Comparison of ENCODE assay signal across 14 cellular contexts in the genomic region with DNA sequence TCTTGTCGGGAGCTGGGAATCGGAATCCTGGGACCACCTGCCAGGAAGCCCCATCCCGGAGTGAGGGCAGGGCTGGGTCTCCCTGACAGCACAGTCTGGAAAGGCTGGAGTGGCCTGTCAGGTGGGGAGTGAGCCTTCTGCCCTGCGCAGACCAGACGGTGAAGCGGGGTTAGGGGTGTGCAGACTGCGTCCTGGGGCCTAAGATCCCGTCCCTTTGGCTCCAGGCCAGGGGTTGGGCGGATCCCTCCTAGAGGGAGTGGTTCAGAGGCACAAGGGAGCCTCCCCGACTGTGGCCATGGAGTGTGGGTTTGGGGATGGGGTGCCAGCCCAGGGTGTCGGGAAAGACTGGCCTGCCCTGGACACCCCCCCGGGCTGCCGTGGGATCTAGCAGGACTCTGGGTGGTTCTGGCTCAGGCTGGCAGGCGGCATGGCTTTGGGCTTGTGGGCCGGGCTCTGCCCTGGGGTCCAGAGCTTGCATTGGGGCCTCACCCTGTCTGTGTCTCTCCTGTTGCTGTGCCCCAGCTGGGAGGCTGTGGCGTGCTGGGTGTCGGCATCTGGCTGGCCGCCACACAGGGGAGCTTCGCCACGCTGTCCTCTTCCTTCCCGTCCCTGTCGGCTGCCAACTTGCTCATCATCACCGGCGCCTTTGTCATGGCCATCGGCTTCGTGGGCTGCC. TPM values are rescaled to one million over a fixed set of nuclear protein-coding genes. Genes with fewer than 3 reads are reported as not detected.
DNase-seq lines count a peak whose midpoint lies in the region; ATAC-seq, FAIRE-seq and TF ChIP-seq lines count a peak whose summit lies in the region.
"Had no signal": no experiment of that assay in that cellular context is flagged by ENCODE, and none has a peak within 500 bp of the region (broad histone marks: within the 10 kb centered on the region; RNA-seq: fewer than 3 reads in every experiment).

No MANE protein-coding gene starts in this region.

- no peak overlapping the region for H3K23ac ChIP-seq in H1 (ENCODE audit: insufficient read length)

- H4K8ac ChIP-seq in H1 (ENCODE audit: extremely low read depth, insufficient read depth, low read length): no peak overlapping the region; the same call in 1 of the 2 replicates

- no peak overlapping the region for H2BK20ac ChIP-seq in H1 (ENCODE audit: low read length)

- in situ Hi-C loops in GM13977 (cut with MboI; ENCODE audit: low pct_unique_long_range_greater_than_20kb, low sequenced_read_pairs, unreplicated experiment): no loop called here

- H3K23me2 ChIP-seq in H1 (ENCODE audit: low read depth, low read length): no peaks in the 10 kb centered on the region

- H3K27me3 ChIP-seq in DND-41 (ENCODE audit: insufficient read depth, low read length, poor library complexity): no peaks in the 10 kb centered on the region
- peaks cover 0 to 2% (median 0%) of the 10 kb centered on the region in 4 experiments; a peak in 1 of 7 replicates for H3K27me3 ChIP-seq in H1 (replicated peaks in 1 of 4; ENCODE audit: control insufficient read depth in 3 of 4, extremely low read depth in 1 of 4, insufficient read depth in 3 of 4, low read length in 3 of 4)
- no peaks in the 10 kb centered on the region for H3K27me3 ChIP-seq in lower lobe of right lung (ENCODE audit: low read depth)
- H3K27me3 ChIP-seq: heart left ventricle had no signal

- H3K36me3 ChIP-seq in DND-41 (ENCODE audit: insufficient read depth, low read length) (no peaks in the 10 kb centered on the region), H1 (ENCODE audit: control insufficient read depth in 2 of 4, insufficient read depth in 4 of 4, low read length in 3 of 4) (peaks cover 0 to 4% (median 0%) of the 10 kb centered on the region in 4 experiments; a peak in 3 of 8 replicates), lower lobe of right lung (peaks cover 53% of the 10 kb centered on the region)

- H3K4me2 ChIP-seq in DND-41 (ENCODE audit: insufficient read depth, low read length) (no peak overlapping the region), H1 (ENCODE audit: insufficient read depth in 1 of 2, low read depth in 2 of 2, low read length in 2 of 2) (0 out of 4 replicates have a peak overlapping the region, but pooled peaks have one; percentile 11 to 24)

- H4K91ac ChIP-seq in H1 (replicated peaks; ENCODE audit: insufficient read length, low read length): no peak overlapping the region

- ATAC-seq in DND-41 (ENCODE audit: insufficient read depth, low read depth) (peak; percentile 2; the same call in 1 of the 3 replicates), HG03039 (IDR thresholded peaks at IDR 0.05; ENCODE audit: unreplicated experiment) (no peak), lower lobe of right lung (no peak)
- ATAC-seq: heart left ventricle, T-cell had no signal

- POLR2A ChIA-PET in H1 (lab: Charles Lee; ENCODE audit: partially characterized antibody): interaction anchor here (1.2 to 13.8 kb wide), 6 partner anchors 9 to 43 kb away, joined by 4 to 234 read pairs (median 11); partner anchors contain the start of genes CD151, POLR2L and TSPAN4

- H3K36me3 Mint-ChIP-seq in nephron progenitor cell (ENCODE audit: low read depth): no peaks in the 10 kb centered on the region
- H3K36me3 Mint-ChIP-seq: T-cell had no signal

- peaks cover 43% of the 10 kb centered on the region for H3K4me1 Mint-ChIP-seq in nephron progenitor cell
- H3K4me1 Mint-ChIP-seq: activated CD4-positive, alpha-beta T cell treated with anti-CD3 and anti-CD28 coated beads, Interleukin-2, amount 10 ng/mL, durations not matched to agents 24 days and 14 days; T-cell had no signal

- H2BK120ac ChIP-seq in H1 (replicated peaks; ENCODE audit: low read depth, low read length): no peak overlapping the region

- H3K4ac ChIP-seq in H1 (replicated peaks; ENCODE audit: insufficient read length, low read depth, low read length): no peak overlapping the region

- TF ChIP-seq CTCF in DND-41 (IDR thresholded peaks at IDR 0.05; ENCODE audit: borderline replicate concordance, extremely low read depth, low read length, poor library complexity, severe bottlenecking): no peak
- TF ChIP-seq CTCF in H1 (IDR thresholded peaks at IDR 0.05; ENCODE audit: control extremely low read depth in 1 of 3, insufficient read depth in 1 of 3, low read depth in 1 of 3, low read length in 3 of 3): no peak
- no peak for TF ChIP-seq CTCF in nephron progenitor cell (IDR thresholded peaks at IDR 0.05)
- TF ChIP-seq CTCF in lower lobe of right lung (IDR thresholded peaks at IDR 0.05): no peak
- no peak for TF ChIP-seq CTCF in GM13977 (IDR thresholded peaks at IDR 0.05; ENCODE audit: extremely low read depth, insufficient read depth, missing control alignments)

- WGBS in H1 (ENCODE audit: extremely low coverage in 1 of 2, insufficient coverage in 1 of 2, insufficient read length in 1 of 2, insufficient replicate concordance in 2 of 2, low coverage in 1 of 2, low lambda C conversion rate in 2 of 2, missing lambda C conversion rate in 1 of 2), 2 experiments: 83% methylated on average over 21 of the region's 26 CpGs; no CpG with 5 or more reads in 1 of the 2 experiments

- H3K27ac Mint-ChIP-seq in nephron progenitor cell: no peak overlapping the region
- H3K27ac Mint-ChIP-seq: activated CD4-positive, alpha-beta T cell treated with anti-CD3 and anti-CD28 coated beads, Interleukin-2, amount 10 ng/mL, durations not matched to agents 24 days and 14 days; CD14-positive monocyte; T-cell had no signal

- no peak overlapping the region for H3K56ac ChIP-seq in H1 (replicated peaks; ENCODE audit: insufficient read length, low read depth, low read length)

- H2AK5ac ChIP-seq in H1 (ENCODE audit: low read depth, low read length): no peak overlapping the region

- H2AFZ ChIP-seq in DND-41 (ENCODE audit: low read depth, low read length): no peak overlapping the region
- no peak overlapping the region for H2AFZ ChIP-seq in H1 (ENCODE audit: low read length)

- no peak overlapping the region for H3K27ac ChIP-seq in DND-41 (ENCODE audit: low read length)
- no peak overlapping the region for H3K27ac ChIP-seq in H1 (ENCODE audit: low read depth, low read length)
- H3K27ac ChIP-seq in lower lobe of right lung: no peak overlapping the region
- H3K27ac ChIP-seq: heart left ventricle had no signal

- peak in 1 of 2 experiments; percentile 64; a peak in 2 of 3 replicates for TF ChIP-seq POLR2A in H1 (IDR thresholded peaks at IDR 0.05; ENCODE audit: control extremely low read depth in 1 of 2, low read depth in 2 of 2, low read length in 2 of 2)

- TF ChIP-seq RAD21 in Ishikawa (IDR thresholded peaks at IDR 0.05; ENCODE audit: low read depth) (no peak), H1 (IDR thresholded peaks at IDR 0.05 in 1 of 2, conservative IDR thresholded peaks at IDR 0.05 in 1 of 2; ENCODE audit: low read depth in 2 of 2, low read length in 2 of 2) (no peak)

- CTCF ChIA-PET in H1 (lab: Charles Lee; ENCODE audit: partially characterized antibody): interaction anchor here (1.6 to 10.5 kb wide), 5 partner anchors 11 to 193 kb away, joined by 4 to 74 read pairs (median 8); partner anchors contain the start of gene TSPAN4

- no peak overlapping the region; the same call in 1 of the 2 replicates for H2BK5ac ChIP-seq in H1 (ENCODE audit: low read depth, low read length)

- TF ChIP-seq EP300 in Ishikawa (IDR thresholded peaks at IDR 0.05; ENCODE audit: borderline replicate concordance) (no peak), H1 (IDR thresholded peaks at IDR 0.05; ENCODE audit: borderline replicate concordance in 1 of 2, low read depth in 2 of 2, low read length in 2 of 2) (no peak)

- H3K79me2 ChIP-seq in DND-41 (ENCODE audit: insufficient read depth, low read length) (no peaks in the 10 kb centered on the region), H1 (ENCODE audit: control insufficient read depth in 1 of 2, insufficient read depth in 2 of 2, low read length in 2 of 2) (no peaks in the 10 kb centered on the region)

- H4K5ac ChIP-seq in H1 (ENCODE audit: insufficient read length, low read depth, low read length): no peak overlapping the region

- no peak overlapping the region for H3K4me3 ChIP-seq in DND-41 (ENCODE audit: low read depth in 1 of 2, low read length in 2 of 2)
- H3K4me3 ChIP-seq in H1 (ENCODE audit: extremely low read depth in 1 of 4, insufficient read depth in 2 of 4, low read depth in 3 of 4, low read length in 4 of 4): no peak overlapping the region
- H3K4me3 ChIP-seq in lower lobe of right lung: no peak overlapping the region
- H3K4me3 ChIP-seq: heart left ventricle had no signal

- no peak for DNase-seq in DND-41
- DNase-seq in H1 (ENCODE audit: low read depth in 1 of 2, low spot score in 2 of 2): peak in 1 of 2 experiments; percentile 68
- DNase-seq in nephron progenitor cell: no peak
- no peak for DNase-seq in activated CD4-positive, CD25-positive, alpha-beta regulatory T cell (lab: John Stamatoyannopoulos, UW)
- no peak for DNase-seq in lower lobe of right lung
- DNase-seq in GM13977 (ENCODE audit: low spot score): no peak
- DNase-seq: activated CD4-positive, alpha-beta T cell treated with anti-CD3 and anti-CD28 coated beads, Interleukin-2, amount 10 ng/mL, durations not matched to agents 24 days and 14 days; mesendoderm; NCI-H1417; T-cell had no signal

- H2BK15ac ChIP-seq in H1 (ENCODE audit: low read length): no peak overlapping the region

- intact Hi-C loops in lower lobe of right lung (cut with DNase I): no loop called here

- H3K4me1 ChIP-seq in DND-41 (ENCODE audit: insufficient read depth, low read length) (no peaks in the 10 kb centered on the region), H1 (replicated peaks in 1 of 4; ENCODE audit: control insufficient read depth in 3 of 4, insufficient read depth in 4 of 4, low read length in 3 of 4) (peaks cover 0 to 31% (median 23%) of the 10 kb centered on the region in 4 experiments; a peak in 6 of 7 replicates), lower lobe of right lung (peaks cover 16% of the 10 kb centered on the region)

- FAIRE-seq in H1 (lab: Jason Lieb, UNC): no peak

- H3K18ac ChIP-seq in H1 (ENCODE audit: extremely low read depth, low read length): no peak overlapping the region; the same call in 1 of the 2 replicates

- H4K20me1 ChIP-seq in DND-41 (ENCODE audit: insufficient read depth, low read length) (peaks cover 16% of the 10 kb centered on the region), H1 (replicated peaks in 1 of 2; ENCODE audit: control insufficient read depth in 1 of 2, insufficient read depth in 2 of 2, low read length in 2 of 2) (peaks cover 10 to 47% of the 10 kb centered on the region in 2 experiments)

- peak overlapping the region; percentile 39 for H3K4me3 Mint-ChIP-seq in nephron progenitor cell
- H3K4me3 Mint-ChIP-seq: activated CD4-positive, alpha-beta T cell treated with anti-CD3 and anti-CD28 coated beads, Interleukin-2, amount 10 ng/mL, durations not matched to agents 24 days and 14 days; CD14-positive monocyte; T-cell had no signal

- no peaks in the 10 kb centered on the region for H3K9me3 ChIP-seq in DND-41 (ENCODE audit: insufficient read depth, low read length, severe bottlenecking)
- H3K9me3 ChIP-seq in H1 (ENCODE audit: insufficient read depth in 2 of 2, low read depth in 1 of 2, low read length in 1 of 2): no peaks in the 10 kb centered on the region
- H3K9me3 ChIP-seq in lower lobe of right lung: no peaks in the 10 kb centered on the region
- H3K9me3 ChIP-seq: heart left ventricle had no signal

- no peak overlapping the region for H3K14ac ChIP-seq in H1 (ENCODE audit: insufficient read length)

- no peak overlapping the region for H2BK12ac ChIP-seq in H1 (ENCODE audit: low read depth, low read length)

- H3K27me3 Mint-ChIP-seq in nephron progenitor cell (ENCODE audit: low read depth, poor library complexity): no peaks in the 10 kb centered on the region
- H3K27me3 Mint-ChIP-seq: activated CD4-positive, alpha-beta T cell treated with anti-CD3 and anti-CD28 coated beads, Interleukin-2, amount 10 ng/mL, durations not matched to agents 24 days and 14 days; T-cell had no signal

- no peaks in the 10 kb centered on the region for H3K9me3 Mint-ChIP-seq in nephron progenitor cell
- H3K9me3 Mint-ChIP-seq: activated CD4-positive, alpha-beta T cell treated with anti-CD3 and anti-CD28 coated beads, Interleukin-2, amount 10 ng/mL, durations not matched to agents 24 days and 14 days; T-cell had no signal

- peaks cover 3% of the 10 kb centered on the region for H3K79me1 ChIP-seq in H1 (ENCODE audit: low read depth, low read length)

- H3K9ac ChIP-seq in DND-41 (ENCODE audit: low read depth, low read length) (no peak overlapping the region), H1 (replicated peaks in 1 of 4; ENCODE audit: extremely low read depth in 1 of 4, low read depth in 3 of 4, low read length in 3 of 4) (no peak overlapping the region; a peak in 1 of 7 replicates)

RNA-seq across cellular contexts. Expression of gene TSPAN4, which starts 19.5 kb away (rescaled TPM):
- 74.1 and 75.8 TPM in 2 replicates for total RNA-seq in H1 (2021; fragmentation: NEBNext Ultra II Directional; extraction: Animal tissue kit (Norgen Biotek cat#: 25700))
- polyA plus RNA-seq in H1 (2011; rRNA removed): 145 and 217 TPM in 2 replicates
- 167 TPM for polyA plus RNA-seq in H1 (2011; cell fraction: cytosol; rRNA removed)
- 298 TPM for polyA plus RNA-seq in H1 (2011; cell fraction: nucleus; rRNA removed)
- polyA plus RNA-seq in H1 (2012, experiment 1 of 2): 43.0 to 90.8 TPM (median 85.3 TPM) in 4 replicates
- polyA plus RNA-seq in H1 (2012, experiment 2 of 2): 79.3 TPM
- 88.9 TPM for polyA plus RNA-seq in H1 (2013, experiment 1 of 2)
- 84.1 TPM for polyA plus RNA-seq in H1 (2013, experiment 2 of 2)
- polyA minus RNA-seq in H1 (2011; rRNA and poly(A)+ RNA removed): 55.7 and 63.0 TPM in 2 replicates
- polyA minus RNA-seq in H1 (2011; cell fraction: cytosol; rRNA and poly(A)+ RNA removed): 58.9 TPM
- polyA minus RNA-seq in H1 (2011; cell fraction: nucleus; rRNA and poly(A)+ RNA removed): 56.8 TPM
- total RNA-seq in lower lobe of right lung: 140 TPM

RNA-seq across cellular contexts. Expression of gene POLR2L, which starts 19.8 kb away (rescaled TPM):
- total RNA-seq in H1 (2021; fragmentation: NEBNext Ultra II Directional; extraction: Animal tissue kit (Norgen Biotek cat#: 25700)): 151 and 167 TPM in 2 replicates
- polyA plus RNA-seq in H1 (2011; rRNA removed): 140 and 142 TPM in 2 replicates
- polyA plus RNA-seq in H1 (2011; cell fraction: cytosol; rRNA removed): 136 TPM
- polyA plus RNA-seq in H1 (2011; cell fraction: nucleus; rRNA removed): 416 TPM
- polyA plus RNA-seq in H1 (2012, experiment 1 of 2): 193 to 318 TPM (median 295 TPM) in 4 replicates
- 68.0 TPM for polyA plus RNA-seq in H1 (2012, experiment 2 of 2)
- polyA plus RNA-seq in H1 (2013, experiment 1 of 2): 240 TPM
- polyA plus RNA-seq in H1 (2013, experiment 2 of 2): 247 TPM
- 72.5 and 95.8 TPM in 2 replicates for polyA minus RNA-seq in H1 (2011; rRNA and poly(A)+ RNA removed)
- 138 TPM for polyA minus RNA-seq in H1 (2011; cell fraction: cytosol; rRNA and poly(A)+ RNA removed)
- polyA minus RNA-seq in H1 (2011; cell fraction: nucleus; rRNA and poly(A)+ RNA removed): 79.6 TPM
- total RNA-seq in lower lobe of right lung: 127 TPM

RNA-seq across cellular contexts. Expression of gene CD151, which starts 29.4 kb away (rescaled TPM):
- 93.4 and 101 TPM in 2 replicates for total RNA-seq in H1 (2021; fragmentation: NEBNext Ultra II Directional; extraction: Animal tissue kit (Norgen Biotek cat#: 25700))
- polyA plus RNA-seq in H1 (2011; rRNA removed): 212 and 257 TPM in 2 replicates
- polyA plus RNA-seq in H1 (2011; cell fraction: cytosol; rRNA removed): 196 TPM
- polyA plus RNA-seq in H1 (2011; cell fraction: nucleus; rRNA removed): 315 TPM
- polyA plus RNA-seq in H1 (2012, experiment 1 of 2): 85.6 to 141 TPM (median 135 TPM) in 4 replicates
- 137 TPM for polyA plus RNA-seq in H1 (2012, experiment 2 of 2)
- 105 TPM for polyA plus RNA-seq in H1 (2013, experiment 1 of 2)
- polyA plus RNA-seq in H1 (2013, experiment 2 of 2): 114 TPM
- 117 and 123 TPM in 2 replicates for polyA minus RNA-seq in H1 (2011; rRNA and poly(A)+ RNA removed)
- 66.3 TPM for polyA minus RNA-seq in H1 (2011; cell fraction: cytosol; rRNA and poly(A)+ RNA removed)
- polyA minus RNA-seq in H1 (2011; cell fraction: nucleus; rRNA and poly(A)+ RNA removed): 80.7 TPM
- total RNA-seq in lower lobe of right lung: 387 TPM

RNA-seq across cellular contexts. Expression of gene CRACR2B, which starts 34.4 kb away (rescaled TPM):
- total RNA-seq in H1 (2021; fragmentation: NEBNext Ultra II Directional; extraction: Animal tissue kit (Norgen Biotek cat#: 25700)): 26.4 and 29.3 TPM in 2 replicates
- 18.2 and 34.9 TPM in 2 replicates for polyA plus RNA-seq in H1 (2011; rRNA removed)
- 27.3 TPM for polyA plus RNA-seq in H1 (2011; cell fraction: cytosol; rRNA removed)
- polyA plus RNA-seq in H1 (2011; cell fraction: nucleus; rRNA removed): 119 TPM
- 11.5 to 25.5 TPM (median 19.6 TPM) in 4 replicates for polyA plus RNA-seq in H1 (2012, experiment 1 of 2)
- 13.0 TPM for polyA plus RNA-seq in H1 (2012, experiment 2 of 2)
- polyA plus RNA-seq in H1 (2013, experiment 1 of 2): 19.0 TPM
- 17.3 TPM for polyA plus RNA-seq in H1 (2013, experiment 2 of 2)
- polyA minus RNA-seq in H1 (2011; rRNA and poly(A)+ RNA removed): 2.3 and 2.9 TPM in 2 replicates
- 10.1 TPM for polyA minus RNA-seq in H1 (2011; cell fraction: cytosol; rRNA and poly(A)+ RNA removed)
- polyA minus RNA-seq in H1 (2011; cell fraction: nucleus; rRNA and poly(A)+ RNA removed): 19.8 TPM
- 43.6 TPM for total RNA-seq in lower lobe of right lung

RNA-seq across cellular contexts. Expression of gene PNPLA2, which starts 43.5 kb away (rescaled TPM):
- total RNA-seq in H1 (2021; fragmentation: NEBNext Ultra II Directional; extraction: Animal tissue kit (Norgen Biotek cat#: 25700)): 62.1 and 62.2 TPM in 2 replicates
- 30.9 and 63.7 TPM in 2 replicates for polyA plus RNA-seq in H1 (2011; rRNA removed)
- polyA plus RNA-seq in H1 (2011; cell fraction: cytosol; rRNA removed): 23.5 TPM
- 272 TPM for polyA plus RNA-seq in H1 (2011; cell fraction: nucleus; rRNA removed)
- polyA plus RNA-seq in H1 (2012, experiment 1 of 2): 27.2 to 66.6 TPM (median 57.4 TPM) in 4 replicates
- polyA plus RNA-seq in H1 (2012, experiment 2 of 2): 30.4 TPM
- polyA plus RNA-seq in H1 (2013, experiment 1 of 2): 53.9 TPM
- polyA plus RNA-seq in H1 (2013, experiment 2 of 2): 50.2 TPM
- 20.4 and 30.0 TPM in 2 replicates for polyA minus RNA-seq in H1 (2011; rRNA and poly(A)+ RNA removed)
- 34.8 TPM for polyA minus RNA-seq in H1 (2011; cell fraction: cytosol; rRNA and poly(A)+ RNA removed)
- polyA minus RNA-seq in H1 (2011; cell fraction: nucleus; rRNA and poly(A)+ RNA removed): 76.6 TPM
- total RNA-seq in lower lobe of right lung: 137 TPM
